ENCODE assay signal across 12 cellular contexts in genomic region chr14:77140343-77140936, GRCh38. TPM values are rescaled to one million over a fixed set of nuclear protein-coding genes. Genes with fewer than 3 reads are reported as not detected.
DNase-seq lines count a peak whose midpoint lies in the region; ATAC-seq, FAIRE-seq and TF ChIP-seq lines count a peak whose summit lies in the region.
"Had no signal": no experiment of that assay in that cellular context is flagged by ENCODE, and none has a peak within 500 bp of the region (broad histone marks: within the 10 kb centered on the region; RNA-seq: fewer than 3 reads in every experiment).

No MANE protein-coding gene starts in this region.

- H3K4me1 Mint-ChIP-seq in T-cell (peaks cover 25 to 28% (median 26%) of the 10 kb centered on the region in 3 donors), natural killer cell (peaks cover 0 to 11% of the 10 kb centered on the region in 2 donors)

- H3K27me3 ChIP-seq in HepG2 (ENCODE audit: control insufficient read depth in 1 of 2, insufficient read depth in 2 of 2, low read length in 2 of 2) = peaks cover 5 to 42% of the 10 kb centered on the region in 2 experiments; a peak in 4 of 5 replicates
- H3K27me3 ChIP-seq in right lobe of liver = peaks cover 0 to 19% of the 10 kb centered on the region in 2 donors
- peaks cover 76% of the 10 kb centered on the region for H3K27me3 ChIP-seq in keratinocyte (ENCODE audit: control insufficient read depth, extremely low read depth, insufficient read depth, low read length)

- H4K20me1 ChIP-seq in HepG2 (ENCODE audit: insufficient read depth, low read length) (peaks cover 9% of the 10 kb centered on the region; the same call in 1 of the 2 replicates), keratinocyte (ENCODE audit: control insufficient read depth, extremely low read depth, insufficient read depth, low read length) (no peaks in the 10 kb centered on the region)

- H3K27ac Mint-ChIP-seq in T-cell (no peak overlapping the region), natural killer cell (no peak overlapping the region)

- ATAC-seq in HepG2 (peak; percentile 23), right lobe of liver (no peak), T-cell (replicated peaks in 1 of 4) (no peak), HG03521 (IDR thresholded peaks at IDR 0.05; ENCODE audit: unreplicated experiment) (no peak), natural killer cell (no peak), HG03378 (IDR thresholded peaks at IDR 0.05; ENCODE audit: unreplicated experiment) (no peak)

- H3K9me3 ChIP-seq in HepG2 (ENCODE audit: low read length) (no peaks in the 10 kb centered on the region), right lobe of liver (no peaks in the 10 kb centered on the region), keratinocyte (ENCODE audit: control insufficient read depth, low read depth, low read length) (no peaks in the 10 kb centered on the region)
- H3K9me3 ChIP-seq: SJSA1 had no signal

- CTCF ChIA-PET in HepG2 (lab: Yijun Ruan, JAX; ENCODE audit: low intra/inter-chr PET ratio, low total read pairs) = interaction anchor here (1.7 to 1.9 kb wide), 2 partner anchors 12 to 73 kb away, joined by 7 to 8 read pairs; no protein-coding TSS in a partner anchor
- CTCF ChIA-PET in T-cell (lab: Charles Lee) = no interaction called here

- peak overlapping the region; percentile 45 to 67 (median 60) for H3K4me3 Mint-ChIP-seq in T-cell
- no peak overlapping the region for H3K4me3 Mint-ChIP-seq in natural killer cell

- no peaks in the 10 kb centered on the region for H3K36me3 ChIP-seq in HepG2 (replicated peaks in 1 of 2; ENCODE audit: control insufficient read depth in 1 of 2, insufficient read depth in 2 of 2, low read length in 2 of 2)
- H3K36me3 ChIP-seq in right lobe of liver = no peaks in the 10 kb centered on the region
- no peaks in the 10 kb centered on the region for H3K36me3 ChIP-seq in keratinocyte (ENCODE audit: control insufficient read depth in 2 of 2, extremely low read depth in 1 of 2, insufficient read depth in 2 of 2, low read length in 2 of 2)
- H3K36me3 ChIP-seq: SJSA1 had no signal

- H3K9me3 Mint-ChIP-seq in T-cell (no peaks in the 10 kb centered on the region), natural killer cell (no peaks in the 10 kb centered on the region)

- BruUV-seq in HepG2 (replicated peaks; lab: Mats Ljungman, UMichigan) = no TSS peak

- intact Hi-C loops in HepG2 (cut with micrococcal nuclease; ENCODE audit: unreplicated experiment) (no loop called here), right lobe of liver (cut with DNase I) (no loop called here), natural killer cell (cut with micrococcal nuclease) (no loop called here)

- H3K36me3 Mint-ChIP-seq in T-cell (no peaks in the 10 kb centered on the region), natural killer cell (no peaks in the 10 kb centered on the region)

- no peaks in the 10 kb centered on the region for H3K9me1 ChIP-seq in keratinocyte (ENCODE audit: control insufficient read depth, extremely low read depth, insufficient read depth, low read length)

- DNase-seq in HepG2 (ENCODE audit: low spot score) (no peak), right lobe of liver (no peak), T-cell (no peak), keratinocyte (ENCODE audit: low read depth, low spot score) (no peak), NCI-H187 treated with DMSO at 0.1 percent for 48 hours (lab: John Stamatoyannopoulos, UW) (no peak), natural killer cell (no peak)

- POLR2A ChIA-PET in HepG2 (lab: Yijun Ruan, JAX) (no interaction called here), T-cell (lab: Charles Lee) (no interaction called here)

- no peak for TF ChIP-seq CTCF in HepG2 (CRISPR knock-in tag; IDR thresholded peaks at IDR 0.05)
- no peak for TF ChIP-seq CTCF in right lobe of liver (IDR thresholded peaks at IDR 0.05)
- TF ChIP-seq CTCF in keratinocyte (optimal IDR thresholded peaks at IDR 0.05 in 1 of 3, IDR thresholded peaks at IDR 0.05 in 1 of 3, conservative IDR thresholded peaks at IDR 0.05 in 1 of 3; ENCODE audit: extremely low read depth in 1 of 3, insufficient read depth in 2 of 3, low read length in 3 of 3) = no peak
- TF ChIP-seq CTCF in natural killer cell (IDR thresholded peaks at IDR 0.05) = no peak

- WGBS in HepG2 (ENCODE audit: low lambda C conversion rate) = 7% methylated on average over 25 of the region's 41 CpGs
- WGBS in right lobe of liver (ENCODE audit: insufficient coverage, low coverage, low lambda C conversion rate, missing lambda C conversion rate) = 3% methylated on average over 31 of the region's 41 CpGs

- peak overlapping the region in 1 of 3 experiments; percentile 67; a peak in 3 of 6 replicates for H3K4me3 ChIP-seq in HepG2 (replicated peaks in 1 of 3; ENCODE audit: insufficient read depth in 1 of 3, low read depth in 2 of 3, low read length in 3 of 3)
- H3K4me3 ChIP-seq in right lobe of liver = no peak overlapping the region
- H3K4me3 ChIP-seq in keratinocyte (ENCODE audit: control insufficient read depth in 2 of 3, extremely low read depth in 1 of 3, insufficient read depth in 2 of 3, low read depth in 1 of 3, low read length in 3 of 3) = no peak overlapping the region

- H3K27me3 Mint-ChIP-seq in T-cell = peaks cover 65 to 82% of the 10 kb centered on the region in 2 donors
- peaks cover 46 to 68% of the 10 kb centered on the region in 2 donors for H3K27me3 Mint-ChIP-seq in natural killer cell (ENCODE audit: low read depth in 2 of 2)

- H3K27ac ChIP-seq in HepG2 (ENCODE audit: extremely low read length, insufficient read depth, low read length) (no peak overlapping the region), right lobe of liver (no peak overlapping the region), keratinocyte (ENCODE audit: control insufficient read depth, insufficient read depth, low read length) (no peak overlapping the region)
- H3K27ac ChIP-seq: SJSA1 had no signal

- dilution Hi-C loops in keratinocyte (cut with MboI; ENCODE audit: extremely low pct_ligation_motif_present, low sequenced_read_pairs) = no loop called here

- peaks cover 19% of the 10 kb centered on the region for H3K4me1 ChIP-seq in HepG2 (ENCODE audit: insufficient read depth, low read length)
- peaks cover 0 to 24% (median 0%) of the 10 kb centered on the region in 4 donors for H3K4me1 ChIP-seq in right lobe of liver
- H3K4me1 ChIP-seq in keratinocyte (ENCODE audit: control insufficient read depth, extremely low read depth, insufficient read depth, low read length) = peaks cover 5% of the 10 kb centered on the region

- TF ChIP-seq POLR2A in HepG2 (IDR thresholded peaks at IDR 0.05; ENCODE audit: insufficient read depth in 1 of 2, low read depth in 2 of 2, low read length in 2 of 2) (no peak), right lobe of liver (IDR thresholded peaks at IDR 0.05) (no peak)

- FAIRE-seq in HepG2 (lab: Jason Lieb, UNC) (no peak), keratinocyte (lab: Jason Lieb, UNC) (no peak)

- no peak overlapping the region for H3K9ac ChIP-seq in HepG2 (ENCODE audit: insufficient read depth, low read depth, low read length)
- no peak overlapping the region for H3K9ac ChIP-seq in keratinocyte (ENCODE audit: control insufficient read depth, extremely low read depth, insufficient read depth, low read length)

- no peak for TF ChIP-seq RAD21 in HepG2 (CRISPR knock-in tag; IDR thresholded peaks at IDR 0.05)

- no peaks in the 10 kb centered on the region for H3K79me2 ChIP-seq in HepG2 (ENCODE audit: insufficient read depth, low read length)
- no peaks in the 10 kb centered on the region for H3K79me2 ChIP-seq in keratinocyte (ENCODE audit: control insufficient read depth, insufficient read depth, low read length)

- TF ChIP-seq EP300 in HepG2 (IDR thresholded peaks at IDR 0.05; ENCODE audit: low read depth in 2 of 2, low read length in 2 of 2) (no peak), HepG2 (CRISPR knock-in tag; IDR thresholded peaks at IDR 0.05; ENCODE audit: borderline replicate concordance) (no peak)

- in situ Hi-C loops in HepG2 (cut with HindIII; ENCODE audit: extremely low pct_ligation_motif_present, low pct_unique_long_range_greater_than_20kb) = loop anchor here (5.0 kb wide), 1 partner anchor 67 kb away; no protein-coding TSS in a partner anchor

- H2AFZ ChIP-seq in HepG2 (ENCODE audit: low read length) (no peak overlapping the region), keratinocyte (ENCODE audit: control insufficient read depth, low read length) (no peak overlapping the region)

- H3K4me2 ChIP-seq in HepG2 (ENCODE audit: low read depth, low read length) (peak overlapping the region; percentile 74), keratinocyte (ENCODE audit: control insufficient read depth, extremely low read depth, insufficient read depth, low read depth, low read length) (peak overlapping the region; percentile 35)

RNA-seq across cellular contexts. Expression of gene ZDHHC22, which starts 1.2 kb away (rescaled TPM):
- total RNA-seq in HepG2 (2016; rRNA removed; fragmentation: Illumina TruSeq; extraction: Trizol) = not detected in 2 replicates
- not detected in 2 replicates for total RNA-seq in HepG2 (2016; cell fraction: cytosol; rRNA removed; fragmentation: Illumina TruSeq; extraction: Trizol; ENCODE audit: low read depth)
- not detected in 2 replicates for total RNA-seq in HepG2 (2016; cell fraction: insoluble cytoplasmic fraction; rRNA removed; fragmentation: Illumina TruSeq; extraction: Trizol)
- not detected in 2 replicates for total RNA-seq in HepG2 (2016; cell fraction: membrane; rRNA removed; fragmentation: Illumina TruSeq; extraction: Trizol)
- total RNA-seq in HepG2 (2016; cell fraction: nucleus; rRNA removed; fragmentation: Illumina TruSeq; extraction: Trizol) = not detected in 2 replicates
- not detected in 2 replicates for polyA plus RNA-seq in HepG2 (2011; rRNA removed)
- polyA plus RNA-seq in HepG2 (2011; cell fraction: cytosol; rRNA removed) = not detected in 2 replicates
- not detected in 2 replicates for polyA plus RNA-seq in HepG2 (2011; cell fraction: nucleus; rRNA removed)
- 0.04 TPM in 1 of 2 replicates, not detected in the other for polyA plus RNA-seq in HepG2 (2012)
- polyA plus RNA-seq in HepG2 (2016; cell fraction: cytosol; fragmentation: Illumina TruSeq; extraction: Trizol; ENCODE audit: low read depth) = not detected in 2 replicates
- not detected in 2 replicates for polyA plus RNA-seq in HepG2 (2016; cell fraction: insoluble cytoplasmic fraction; fragmentation: Illumina TruSeq; extraction: Trizol; ENCODE audit: low read depth)
- not detected in 2 replicates for polyA plus RNA-seq in HepG2 (2016; cell fraction: membrane; fragmentation: Illumina TruSeq; extraction: Trizol; ENCODE audit: low read depth)
- not detected in 2 replicates for polyA plus RNA-seq in HepG2 (2016; cell fraction: nucleus; fragmentation: Illumina TruSeq; extraction: Trizol; ENCODE audit: insufficient read depth, low read depth)
- not detected in 2 replicates for polyA minus RNA-seq in HepG2 (2011; rRNA and poly(A)+ RNA removed; ENCODE audit: low replicate concordance)
- polyA minus RNA-seq in HepG2 (2011; cell fraction: cytosol; rRNA and poly(A)+ RNA removed) = not detected in 2 replicates
- not detected in 2 replicates for polyA minus RNA-seq in HepG2 (2011; cell fraction: nucleus; rRNA and poly(A)+ RNA removed)
- total RNA-seq in right lobe of liver = not detected
- total RNA-seq in T-cell = under 1 TPM in 1 of 5 donors, not detected in 4; 0.06 TPM
- not detected in 3 replicates for polyA plus RNA-seq in keratinocyte
- polyA plus RNA-seq in keratinocyte (2011; ENCODE audit: low read depth) = not detected
- polyA plus RNA-seq in keratinocyte (2011; cell fraction: cytosol; rRNA removed) = not detected in 2 replicates
- not detected in 2 replicates for polyA plus RNA-seq in keratinocyte (2011; cell fraction: nucleus; rRNA removed)
- polyA plus RNA-seq in keratinocyte (2012; ENCODE audit: low replicate concordance) = not detected in 2 replicates
- polyA minus RNA-seq in keratinocyte = not detected in 3 replicates
- polyA minus RNA-seq in keratinocyte (2011; cell fraction: cytosol; rRNA and poly(A)+ RNA removed) = not detected
- not detected in 2 replicates for polyA minus RNA-seq in keratinocyte (2011; cell fraction: nucleus; rRNA and poly(A)+ RNA removed)
- not detected for total RNA-seq in natural killer cell
- total RNA-seq: fibroblast of villous mesenchyme, subcutaneous adipose tissue had no signal

RNA-seq across cellular contexts. Expression of gene TMEM63C, which starts 41.2 kb away (rescaled TPM):
- 0.08 and 0.27 TPM in 2 replicates for total RNA-seq in HepG2 (2016; rRNA removed; fragmentation: Illumina TruSeq; extraction: Trizol)
- 1.1 TPM in 1 of 2 replicates, not detected in the other for total RNA-seq in HepG2 (2016; cell fraction: cytosol; rRNA removed; fragmentation: Illumina TruSeq; extraction: Trizol; ENCODE audit: low read depth)
- 0.19 TPM in 1 of 2 replicates, not detected in the other for total RNA-seq in HepG2 (2016; cell fraction: insoluble cytoplasmic fraction; rRNA removed; fragmentation: Illumina TruSeq; extraction: Trizol)
- 1.3 TPM in 1 of 2 replicates, not detected in the other for total RNA-seq in HepG2 (2016; cell fraction: membrane; rRNA removed; fragmentation: Illumina TruSeq; extraction: Trizol)
- 1.0 TPM in 1 of 2 replicates, not detected in the other for total RNA-seq in HepG2 (2016; cell fraction: nucleus; rRNA removed; fragmentation: Illumina TruSeq; extraction: Trizol)
- 0.17 and 0.59 TPM in 2 replicates for polyA plus RNA-seq in HepG2 (2011; rRNA removed)
- polyA plus RNA-seq in HepG2 (2011; cell fraction: cytosol; rRNA removed) = 0.18 and 0.24 TPM in 2 replicates
- 0.90 and 1.1 TPM in 2 replicates for polyA plus RNA-seq in HepG2 (2011; cell fraction: nucleus; rRNA removed)
- polyA plus RNA-seq in HepG2 (2012) = 0.52 and 0.55 TPM in 2 replicates
- 0.12 and 0.34 TPM in 2 replicates for polyA plus RNA-seq in HepG2 (2016; cell fraction: cytosol; fragmentation: Illumina TruSeq; extraction: Trizol; ENCODE audit: low read depth)
- not detected in 2 replicates for polyA plus RNA-seq in HepG2 (2016; cell fraction: insoluble cytoplasmic fraction; fragmentation: Illumina TruSeq; extraction: Trizol; ENCODE audit: low read depth)
- polyA plus RNA-seq in HepG2 (2016; cell fraction: membrane; fragmentation: Illumina TruSeq; extraction: Trizol; ENCODE audit: low read depth) = not detected in 2 replicates
- polyA plus RNA-seq in HepG2 (2016; cell fraction: nucleus; fragmentation: Illumina TruSeq; extraction: Trizol; ENCODE audit: insufficient read depth, low read depth) = 0.49 TPM in 1 of 2 replicates, not detected in the other
- 0.28 TPM in 1 of 2 replicates, not detected in the other for polyA minus RNA-seq in HepG2 (2011; rRNA and poly(A)+ RNA removed; ENCODE audit: low replicate concordance)
- polyA minus RNA-seq in HepG2 (2011; cell fraction: cytosol; rRNA and poly(A)+ RNA removed) = 1.8 TPM in 1 of 2 replicates, not detected in the other
- polyA minus RNA-seq in HepG2 (2011; cell fraction: nucleus; rRNA and poly(A)+ RNA removed) = 0.26 and 0.37 TPM in 2 replicates
- under 1 TPM in 4 of 6 experiments, not detected in 2; 0.07 to 0.82 (median 0.15) TPM for total RNA-seq in right lobe of liver
- 1 to 10 TPM in 3 of 5 donors, under 1 TPM in 2; 0.76 to 2.6 (median 1.3) TPM for total RNA-seq in T-cell
- polyA plus RNA-seq in keratinocyte = 0.61 to 1.5 TPM (median 0.66 TPM) in 3 replicates
- polyA plus RNA-seq in keratinocyte (2011; ENCODE audit: low read depth) = 13.9 TPM
- 0.38 and 0.95 TPM in 2 replicates for polyA plus RNA-seq in keratinocyte (2011; cell fraction: cytosol; rRNA removed)
- 2.9 and 3.2 TPM in 2 replicates for polyA plus RNA-seq in keratinocyte (2011; cell fraction: nucleus; rRNA removed)
- 1.0 and 3.5 TPM in 2 replicates for polyA plus RNA-seq in keratinocyte (2012; ENCODE audit: low replicate concordance)
- 1.3 to 4.1 TPM (median 1.7 TPM) in 3 replicates for polyA minus RNA-seq in keratinocyte
- polyA minus RNA-seq in keratinocyte (2011; cell fraction: cytosol; rRNA and poly(A)+ RNA removed) = 1.3 TPM
- polyA minus RNA-seq in keratinocyte (2011; cell fraction: nucleus; rRNA and poly(A)+ RNA removed) = 5.0 and 5.3 TPM in 2 replicates
- 1 to 10 TPM; 1.5 to 5.1 (median 2.1) TPM for total RNA-seq in natural killer cell
- total RNA-seq: pulmonary artery endothelial cell had no signal

RNA-seq across cellular contexts. Expression of gene CIPC, which starts 42.4 kb away (rescaled TPM):
- total RNA-seq in HepG2 (2016; rRNA removed; fragmentation: Illumina TruSeq; extraction: Trizol) = 13.9 and 18.4 TPM in 2 replicates
- 1.6 and 1.7 TPM in 2 replicates for total RNA-seq in HepG2 (2016; cell fraction: cytosol; rRNA removed; fragmentation: Illumina TruSeq; extraction: Trizol; ENCODE audit: low read depth)
- 12.8 and 18.2 TPM in 2 replicates for total RNA-seq in HepG2 (2016; cell fraction: insoluble cytoplasmic fraction; rRNA removed; fragmentation: Illumina TruSeq; extraction: Trizol)
- 9.4 and 10.0 TPM in 2 replicates for total RNA-seq in HepG2 (2016; cell fraction: membrane; rRNA removed; fragmentation: Illumina TruSeq; extraction: Trizol)
- 8.0 and 10.3 TPM in 2 replicates for total RNA-seq in HepG2 (2016; cell fraction: nucleus; rRNA removed; fragmentation: Illumina TruSeq; extraction: Trizol)
- polyA plus RNA-seq in HepG2 (2011; rRNA removed) = 6.0 and 7.6 TPM in 2 replicates
- polyA plus RNA-seq in HepG2 (2011; cell fraction: cytosol; rRNA removed) = 4.8 and 5.6 TPM in 2 replicates
- 3.6 and 4.9 TPM in 2 replicates for polyA plus RNA-seq in HepG2 (2011; cell fraction: nucleus; rRNA removed)
- polyA plus RNA-seq in HepG2 (2012) = 4.0 and 4.3 TPM in 2 replicates
- 0.84 and 0.93 TPM in 2 replicates for polyA plus RNA-seq in HepG2 (2016; cell fraction: cytosol; fragmentation: Illumina TruSeq; extraction: Trizol; ENCODE audit: low read depth)
- 12.4 and 12.8 TPM in 2 replicates for polyA plus RNA-seq in HepG2 (2016; cell fraction: insoluble cytoplasmic fraction; fragmentation: Illumina TruSeq; extraction: Trizol; ENCODE audit: low read depth)
- polyA plus RNA-seq in HepG2 (2016; cell fraction: membrane; fragmentation: Illumina TruSeq; extraction: Trizol; ENCODE audit: low read depth) = 3.3 and 4.4 TPM in 2 replicates
- 10.3 and 11.4 TPM in 2 replicates for polyA plus RNA-seq in HepG2 (2016; cell fraction: nucleus; fragmentation: Illumina TruSeq; extraction: Trizol; ENCODE audit: insufficient read depth, low read depth)
- polyA minus RNA-seq in HepG2 (2011; rRNA and poly(A)+ RNA removed; ENCODE audit: low replicate concordance) = 11.9 and 19.0 TPM in 2 replicates
- polyA minus RNA-seq in HepG2 (2011; cell fraction: cytosol; rRNA and poly(A)+ RNA removed) = 6.0 and 6.7 TPM in 2 replicates
- polyA minus RNA-seq in HepG2 (2011; cell fraction: nucleus; rRNA and poly(A)+ RNA removed) = 5.9 and 7.2 TPM in 2 replicates
- 10 to 100 TPM; 10.4 to 18.7 (median 12.7) TPM for total RNA-seq in right lobe of liver
- 10 to 100 TPM in 3 of 5 donors, 1 to 10 TPM in 2; 8.4 to 14.0 (median 11.8) TPM for total RNA-seq in T-cell
- 10.3 to 15.1 TPM (median 13.2 TPM) in 3 replicates for polyA plus RNA-seq in keratinocyte
- polyA plus RNA-seq in keratinocyte (2011; ENCODE audit: low read depth) = 6.4 TPM
- polyA plus RNA-seq in keratinocyte (2011; cell fraction: cytosol; rRNA removed) = 9.1 and 12.9 TPM in 2 replicates
- polyA plus RNA-seq in keratinocyte (2011; cell fraction: nucleus; rRNA removed) = 14.4 and 15.2 TPM in 2 replicates
- 7.1 and 7.2 TPM in 2 replicates for polyA plus RNA-seq in keratinocyte (2012; ENCODE audit: low replicate concordance)
- polyA minus RNA-seq in keratinocyte = 7.9 to 20.8 TPM (median 18.4 TPM) in 3 replicates
- polyA minus RNA-seq in keratinocyte (2011; cell fraction: cytosol; rRNA and poly(A)+ RNA removed) = 13.0 TPM
- 10.0 and 13.1 TPM in 2 replicates for polyA minus RNA-seq in keratinocyte (2011; cell fraction: nucleus; rRNA and poly(A)+ RNA removed)
- total RNA-seq in natural killer cell = 10 to 100 TPM in 1 of 3 donors, 1 to 10 TPM in 2; 7.1 to 10.0 (median 9.9) TPM
